In genomic region chr7:149195180-149196150, GRCh38 we compare ENCODE assay signal across 8 cellular contexts. TPM values are rescaled to one million over a fixed set of nuclear protein-coding genes. Genes with fewer than 3 reads are reported as not detected.
DNase-seq lines count a peak whose midpoint lies in the region; ATAC-seq and TF ChIP-seq lines count a peak whose summit lies in the region.

Gene ZNF282, plus strand, starts transcription at chr7:149195546. Its CDS starts 44 bp downstream, at chr7:149195590.

- H3K27me3 ChIP-seq in H7 (ENCODE audit: control insufficient read depth, insufficient read depth, low read length) = no peaks in the 10 kb centered on the region
- no peaks in the 10 kb centered on the region for H3K27me3 ChIP-seq in Loucy (ENCODE audit: insufficient read depth, low read length, poor library complexity, severe bottlenecking)
- H3K27me3 ChIP-seq in SJSA1 (replicated peaks) = no peaks in the 10 kb centered on the region
- H3K27me3 ChIP-seq in gastroesophageal sphincter = no peaks in the 10 kb centered on the region
- no peaks in the 10 kb centered on the region for H3K27me3 ChIP-seq in suprapubic skin

- WGBS in gastroesophageal sphincter (ENCODE audit: low coverage in 1 of 2), 2 donors = 0% methylated on average over 1 of the region's 97 CpGs; no CpG with 5 or more reads in 1 of the 2 donors
- 0% methylated on average over 11 of the region's 97 CpGs for WGBS in suprapubic skin

- H3K36me3 ChIP-seq in H7 (replicated peaks; ENCODE audit: control insufficient read depth, insufficient read depth, low read length) (peaks cover 20% of the 10 kb centered on the region), Loucy (ENCODE audit: insufficient read depth, low read length) (peaks cover 18% of the 10 kb centered on the region; the same call in 1 of the 2 replicates), SJSA1 (peaks cover 43% of the 10 kb centered on the region), gastroesophageal sphincter (peaks cover 0 to 25% of the 10 kb centered on the region in 2 donors), suprapubic skin (peaks cover 24% of the 10 kb centered on the region)

- H3K27ac ChIP-seq in SJSA1 = peak within 1 kb of the TSS; percentile 61
- H3K27ac ChIP-seq in gastroesophageal sphincter = peak within 1 kb of the TSS; percentile 86 to 97 (median 89)
- H3K27ac ChIP-seq in suprapubic skin = peak within 1 kb of the TSS; percentile 88

- peaks cover 47% of the 10 kb centered on the region for H3K79me2 ChIP-seq in Loucy (ENCODE audit: insufficient read depth, low read length)

- H2AFZ ChIP-seq in Loucy (ENCODE audit: low read length) = peak within 1 kb of the TSS; percentile 98

- H3K9ac ChIP-seq in Loucy (ENCODE audit: low read depth, low read length, poor library complexity, severe bottlenecking) = peak within 1 kb of the TSS; percentile 95

- TF ChIP-seq CTCF in Loucy (conservative IDR thresholded peaks at IDR 0.05; ENCODE audit: low read length) = peak; percentile 66
- TF ChIP-seq CTCF in gastroesophageal sphincter (IDR thresholded peaks at IDR 0.05) = peak in 3 of 4 experiments; percentile 56 to 72 (median 59)
- peak; percentile 26 to 74 for TF ChIP-seq CTCF in suprapubic skin (IDR thresholded peaks at IDR 0.05)

- H3K4me2 ChIP-seq in Loucy (ENCODE audit: low read depth, low read length, poor library complexity, severe bottlenecking) = peak within 1 kb of the TSS; percentile 97

- no peaks in the 10 kb centered on the region for H3K9me2 ChIP-seq in Loucy (replicated peaks; ENCODE audit: low read depth, low read length)

- H3K4me1 ChIP-seq in Loucy (ENCODE audit: insufficient read depth, low read length, poor library complexity, severe bottlenecking) = peaks cover 31% of the 10 kb centered on the region
- H3K4me1 ChIP-seq in SJSA1 (replicated peaks) = peaks cover 24% of the 10 kb centered on the region
- H3K4me1 ChIP-seq in gastroesophageal sphincter = peaks cover 0 to 32% (median 12%) of the 10 kb centered on the region in 3 donors
- H3K4me1 ChIP-seq in suprapubic skin = peaks cover 28% of the 10 kb centered on the region

- H3F3A ChIP-seq in Loucy (ENCODE audit: low read depth) = no peaks in the 10 kb centered on the region

- DNase-seq in GF-D8 (lab: John Stamatoyannopoulos, UW) (peak; percentile 61), H7 (peak; percentile 99), SJSA1 (ENCODE audit: low read depth in 1 of 2, low spot score in 2 of 2) (peak; percentile 91 to 93), non-pigmented ciliary epithelial cell (ENCODE audit: low read depth) (peak; percentile 64), suprapubic skin (ENCODE audit: low spot score in 2 of 2) (peak; percentile 91 to 94)
- DNase-seq in activated naive CD4-positive, alpha-beta T cell treated with Interleukin-2 at 50 U/mL for 16 hours = peak; percentile 79

- peak within 1 kb of the TSS; percentile 88 for H3K4me3 ChIP-seq in H7 (ENCODE audit: insufficient read depth, low read depth, low read length)
- peak within 1 kb of the TSS; percentile 99 for H3K4me3 ChIP-seq in Loucy (ENCODE audit: low read length, poor library complexity, severe bottlenecking)
- H3K4me3 ChIP-seq in SJSA1 = peak within 1 kb of the TSS; percentile 95
- H3K4me3 ChIP-seq in gastroesophageal sphincter = peak within 1 kb of the TSS; percentile 77 to 96
- peak within 1 kb of the TSS; percentile 61 for H3K4me3 ChIP-seq in suprapubic skin

- H3K9me3 ChIP-seq in Loucy (ENCODE audit: insufficient read depth, low read depth, low read length) = no peaks in the 10 kb centered on the region
- H3K9me3 ChIP-seq in SJSA1 (replicated peaks) = no peaks in the 10 kb centered on the region
- no peaks in the 10 kb centered on the region for H3K9me3 ChIP-seq in gastroesophageal sphincter
- H3K9me3 ChIP-seq in suprapubic skin = no peaks in the 10 kb centered on the region

- peaks cover 41% of the 10 kb centered on the region for H4K20me1 ChIP-seq in Loucy (ENCODE audit: insufficient read depth, low read length, poor library complexity, severe bottlenecking)

- TF ChIP-seq EP300 in gastroesophageal sphincter (IDR thresholded peaks at IDR 0.05) = no peak
- no peak for TF ChIP-seq EP300 in suprapubic skin (IDR thresholded peaks at IDR 0.05)

- peak; percentile 97 for ATAC-seq in gastroesophageal sphincter

- peak; percentile 42 to 47 for TF ChIP-seq POLR2A in gastroesophageal sphincter (IDR thresholded peaks at IDR 0.05)
- TF ChIP-seq POLR2A in suprapubic skin (IDR thresholded peaks at IDR 0.05) = no peak

RNA-seq across cellular contexts. Expression of gene ZNF282, which starts in this region (rescaled TPM):
- total RNA-seq in H7 (2014; rRNA removed; shearing (Covaris generic)) = 32.8 and 34.1 TPM in 2 replicates
- 16.9 and 17.4 TPM in 2 replicates for total RNA-seq in SJSA1 (2014; rRNA removed; shearing (Covaris generic))
- total RNA-seq in gastroesophageal sphincter (10 to 100 TPM; 15.9 to 26.3 (median 18.7) TPM), suprapubic skin (10 to 100 TPM; 20.6 to 47.5 (median 29.8) TPM)

Comparison
In these comparisons a context has a peak if more than half of its experiments do, and no peak if none do; other contexts are left out.
1. Peak in every context shown above with its lines: DNase-seq, ATAC-seq, H3K4me3 ChIP-seq and H3K27ac ChIP-seq.
2. POLR2A ChIP-seq: peak in gastroesophageal sphincter (2 of 2); none in suprapubic skin (0 of 2).